1 cellular context compared by ENCODE assay signal in genomic region chr12:77065361-77066204, GRCh38.
TF ChIP-seq lines count a peak whose summit lies in the region.

TSS of gene E2F7 (minus strand) at chr12:77065569. CDS start at chr12:77064635, 934 bp downstream.

TF ChIP-seq in H1, 55 proteins besides CTCF, POLR2A, EP300 and RAD21:
- TF ChIP-seq BCL11A (IDR thresholded peaks at IDR 0.05; ENCODE audit: low read depth in 2 of 2, low read length in 2 of 2) = no peak
- TF ChIP-seq CHD7 (IDR thresholded peaks at IDR 0.05; ENCODE audit: insufficient replicate concordance, low read length) = no peak
- no peak for TF ChIP-seq SUZ12 (IDR thresholded peaks at IDR 0.05; ENCODE audit: low read length)
- TF ChIP-seq RNF2 (IDR thresholded peaks at IDR 0.05; ENCODE audit: borderline replicate concordance, low read depth, low read length, missing control alignments, poor library complexity, severe bottlenecking) = no peak
- TF ChIP-seq EGR1 (IDR thresholded peaks at IDR 0.05; ENCODE audit: borderline replicate concordance, low read depth, low read length) = no peak
- 0 out of 2 replicates have a peak, but pooled peaks have one; percentile 5 for TF ChIP-seq GTF2F1 (IDR thresholded peaks at IDR 0.05; ENCODE audit: borderline replicate concordance, low read depth, low read length)
- TF ChIP-seq ZNF274 (IDR thresholded peaks at IDR 0.05; ENCODE audit: borderline replicate concordance, extremely low read depth, low read length) = no peak
- TF ChIP-seq RBBP5 (IDR thresholded peaks at IDR 0.05; ENCODE audit: borderline replicate concordance, low read depth, low read length) = no peak
- TF ChIP-seq GABPA (IDR thresholded peaks at IDR 0.05; ENCODE audit: borderline replicate concordance, insufficient read depth, low read length) = no peak
- TF ChIP-seq EZH2 (IDR thresholded peaks at IDR 0.05; ENCODE audit: low read depth, low read length, severe bottlenecking) = no peak
- TF ChIP-seq SP1 (IDR thresholded peaks at IDR 0.05; ENCODE audit: low read depth, low read length) = peak; percentile 86
- no peak for TF ChIP-seq TCF12 (IDR thresholded peaks at IDR 0.05; ENCODE audit: low read depth, low read length)
- TF ChIP-seq CHD1 (IDR thresholded peaks at IDR 0.05; ENCODE audit: low read depth, low read length) = no peak
- peak; percentile 83 for TF ChIP-seq MAX (IDR thresholded peaks at IDR 0.05)
- TF ChIP-seq FOSL1 (IDR thresholded peaks at IDR 0.05; ENCODE audit: insufficient read depth, low read depth, low read length) = no peak
- TF ChIP-seq BRCA1 (IDR thresholded peaks at IDR 0.05; ENCODE audit: low read depth, low read length) = no peak
- TF ChIP-seq POU5F1 (IDR thresholded peaks at IDR 0.05; ENCODE audit: low read depth, low read length) = peak; percentile 77; the same call in 1 of the 2 replicates
- no peak for TF ChIP-seq SRF (IDR thresholded peaks at IDR 0.05; ENCODE audit: low read depth, low read length)
- TF ChIP-seq TEAD4 (IDR thresholded peaks at IDR 0.05; ENCODE audit: low read depth, low read length) = no peak
- no peak for TF ChIP-seq MAFK (IDR thresholded peaks at IDR 0.05; ENCODE audit: low read depth, low read length)
- no peak for TF ChIP-seq JUND (IDR thresholded peaks at IDR 0.05; ENCODE audit: low read length)
- no peak for TF ChIP-seq SP2 (IDR thresholded peaks at IDR 0.05; ENCODE audit: low read length)
- TF ChIP-seq TAF7 (optimal IDR thresholded peaks at IDR 0.05; ENCODE audit: borderline replicate concordance, low read depth, low read length) = peak; percentile 75
- peak; percentile 61 for TF ChIP-seq E2F6 (IDR thresholded peaks at IDR 0.05)
- peak; percentile 76 for TF ChIP-seq ASH2L (IDR thresholded peaks at IDR 0.05; ENCODE audit: low read length)
- TF ChIP-seq SIN3A (conservative IDR thresholded peaks at IDR 0.05 in 1 of 2, IDR thresholded peaks at IDR 0.05 in 1 of 2; ENCODE audit: low read depth in 1 of 2, low read length in 2 of 2) = peak; percentile 42 to 50; a peak in 2 of 4 replicates
- TF ChIP-seq CREB1 (IDR thresholded peaks at IDR 0.05) = peak; percentile 41
- no peak for TF ChIP-seq JUN (IDR thresholded peaks at IDR 0.05; ENCODE audit: low read depth, low read length)
- no peak for TF ChIP-seq ATF2 (IDR thresholded peaks at IDR 0.05; ENCODE audit: low read length)
- TF ChIP-seq CBX8 (IDR thresholded peaks at IDR 0.05; ENCODE audit: borderline replicate concordance, low read depth, low read length) = no peak
- TF ChIP-seq RFX5 (IDR thresholded peaks at IDR 0.05; ENCODE audit: borderline replicate concordance, low read depth, low read length) = no peak
- TF ChIP-seq TAF1 (IDR thresholded peaks at IDR 0.05; ENCODE audit: low read depth, low read length) = peak; percentile 69
- TF ChIP-seq HDAC6 (IDR thresholded peaks at IDR 0.05; ENCODE audit: low read depth, low read length) = no peak
- no peak for TF ChIP-seq SIRT6 (IDR thresholded peaks at IDR 0.05; ENCODE audit: low read length)
- TF ChIP-seq NRF1 (IDR thresholded peaks at IDR 0.05; ENCODE audit: low read depth, low read length) = 0 out of 2 replicates have a peak, but pooled peaks have one; percentile 14
- TF ChIP-seq ATF3 (IDR thresholded peaks at IDR 0.05; ENCODE audit: insufficient read depth, low read depth, low read length) = no peak
- no peak for TF ChIP-seq CEBPB (IDR thresholded peaks at IDR 0.05; ENCODE audit: low read depth, low read length)
- TF ChIP-seq SAP30 (IDR thresholded peaks at IDR 0.05; ENCODE audit: insufficient read depth, insufficient replicate concordance, low read length) = no peak
- no peak for TF ChIP-seq NANOG (IDR thresholded peaks at IDR 0.05; ENCODE audit: insufficient read depth, low read depth, low read length, poor library complexity, severe bottlenecking)
- TF ChIP-seq CHD2 (IDR thresholded peaks at IDR 0.05; ENCODE audit: low read length) = peak; percentile 51
- peak; percentile 20; the same call in 1 of the 2 replicates for TF ChIP-seq SP4 (IDR thresholded peaks at IDR 0.05; ENCODE audit: low read length)
- no peak for TF ChIP-seq USF2 (IDR thresholded peaks at IDR 0.05; ENCODE audit: low read length)
- 0 out of 4 replicates have a peak, but pooled peaks of 1 of the 2 experiments have one; percentile 57 for TF ChIP-seq HDAC2 (IDR thresholded peaks at IDR 0.05; ENCODE audit: borderline replicate concordance in 1 of 2, low read depth in 2 of 2, low read length in 2 of 2)
- no peak for TF ChIP-seq CBX5 (IDR thresholded peaks at IDR 0.05; ENCODE audit: low read depth, low read length)
- TF ChIP-seq YY1 (IDR thresholded peaks at IDR 0.05; ENCODE audit: low read depth, low read length) = peak; percentile 42; the same call in 1 of the 2 replicates
- no peak for TF ChIP-seq RXRA (IDR thresholded peaks at IDR 0.05; ENCODE audit: insufficient read depth, low read depth, low read length)
- no peak for TF ChIP-seq KDM5A (IDR thresholded peaks at IDR 0.05; ENCODE audit: low read length)
- peak; percentile 79 for TF ChIP-seq PHF8 (conservative IDR thresholded peaks at IDR 0.05; ENCODE audit: low read depth, low read length)
- no peak for TF ChIP-seq BACH1 (IDR thresholded peaks at IDR 0.05; ENCODE audit: low read length)
- TF ChIP-seq SIX5 (IDR thresholded peaks at IDR 0.05; ENCODE audit: low read depth, low read length) = no peak
- peak; percentile 73 for TF ChIP-seq TBP (IDR thresholded peaks at IDR 0.05; ENCODE audit: low read depth, low read length)
- TF ChIP-seq KDM1A (IDR thresholded peaks at IDR 0.05; ENCODE audit: borderline replicate concordance, low read length) = 0 out of 2 replicates have a peak, but pooled peaks have one; percentile 41
- no peak for TF ChIP-seq CTBP2 (IDR thresholded peaks at IDR 0.05; ENCODE audit: borderline replicate concordance, insufficient read depth, insufficient read length, low read length)
- TF ChIP-seq POLR2AphosphoS5 (IDR thresholded peaks at IDR 0.05; ENCODE audit: low read depth, low read length) = peak; percentile 87; the same call in 1 of the 2 replicates
- peak; percentile 84 for TF ChIP-seq KDM4A (IDR thresholded peaks at IDR 0.05; ENCODE audit: low read depth, low read length, severe bottlenecking)
